ENCODE assay signal across 1 cellular context in the genomic region with DNA sequence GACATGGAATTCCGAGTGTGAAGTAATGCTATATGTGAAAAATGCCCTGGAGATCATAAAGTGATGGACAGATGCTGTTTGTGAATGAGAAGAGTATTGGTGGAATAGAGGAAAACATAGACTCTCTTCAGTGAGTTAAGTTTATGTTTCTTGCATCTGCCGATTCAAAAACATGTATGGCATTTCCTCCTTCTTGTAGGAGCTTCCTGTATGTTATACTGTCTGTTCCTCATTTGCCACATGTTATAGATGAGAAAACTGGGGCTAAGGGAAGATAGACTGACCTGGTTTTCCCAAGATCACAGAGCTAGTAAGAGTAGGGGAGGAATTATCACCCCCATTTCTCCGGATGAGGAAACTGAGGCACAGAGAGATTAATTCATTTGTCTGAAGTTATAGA.
TF ChIP-seq lines count a peak whose summit lies in the region.

No MANE protein-coding gene starts in this region.

TF ChIP-seq in IMR-90, 13 proteins besides CTCF, POLR2A, EP300 and RAD21:
- TF ChIP-seq RCOR1 (IDR thresholded peaks at IDR 0.05; ENCODE audit: insufficient replicate concordance, low read length) = no peak
- TF ChIP-seq, protein P1, sequence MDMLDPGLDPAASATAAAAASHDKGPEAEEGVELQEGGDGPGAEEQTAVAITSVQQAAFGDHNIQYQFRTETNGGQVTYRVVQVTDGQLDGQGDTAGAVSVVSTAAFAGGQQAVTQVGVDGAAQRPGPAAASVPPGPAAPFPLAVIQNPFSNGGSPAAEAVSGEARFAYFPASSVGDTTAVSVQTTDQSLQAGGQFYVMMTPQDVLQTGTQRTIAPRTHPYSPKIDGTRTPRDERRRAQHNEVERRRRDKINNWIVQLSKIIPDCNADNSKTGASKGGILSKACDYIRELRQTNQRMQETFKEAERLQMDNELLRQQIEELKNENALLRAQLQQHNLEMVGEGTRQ (IDR thresholded peaks at IDR 0.05; ENCODE audit: low read depth, low read length) = no peak
- no peak for TF ChIP-seq CEBPB (IDR thresholded peaks at IDR 0.05; ENCODE audit: low read depth, low read length)
- no peak for TF ChIP-seq MXI1 (IDR thresholded peaks at IDR 0.05; ENCODE audit: borderline replicate concordance, low read depth, low read length)
- no peak for TF ChIP-seq MAFK (IDR thresholded peaks at IDR 0.05; ENCODE audit: low read depth, low read length)
- TF ChIP-seq NFE2L2 (IDR thresholded peaks at IDR 0.05; ENCODE audit: low read depth, low read length) = no peak
- no peak for TF ChIP-seq FOS (IDR thresholded peaks at IDR 0.05; ENCODE audit: low read depth, low read length)
- TF ChIP-seq ELK1 (IDR thresholded peaks at IDR 0.05; ENCODE audit: borderline replicate concordance, low read depth, low read length) = no peak
- no peak for TF ChIP-seq BHLHE40 (IDR thresholded peaks at IDR 0.05; ENCODE audit: low read depth, low read length)
- TF ChIP-seq RFX5 (IDR thresholded peaks at IDR 0.05; ENCODE audit: low read depth, low read length) = no peak
